ENCODE assay signal across 24 cellular contexts in the genomic region with DNA sequence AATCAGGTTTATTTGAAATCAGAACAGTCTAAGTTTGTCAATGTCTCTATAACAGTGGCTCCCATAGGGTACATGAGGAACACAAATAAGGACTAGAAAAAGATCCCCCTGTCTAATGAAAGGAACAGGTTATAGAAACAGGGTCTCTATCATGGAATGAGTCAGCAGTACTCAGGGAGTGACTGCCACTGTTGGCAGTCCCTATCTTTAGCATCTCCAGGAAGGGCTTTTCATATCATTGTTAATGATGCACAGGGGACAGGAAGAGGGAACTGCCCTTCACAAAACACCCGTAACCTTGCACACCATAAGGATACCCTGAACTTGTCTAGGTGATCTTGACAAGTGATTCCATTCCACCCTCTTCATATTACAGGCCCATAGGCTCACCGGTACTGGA. TPM values are rescaled to one million over a fixed set of nuclear protein-coding genes. Genes with fewer than 3 reads are reported as not detected.
DNase-seq lines count a peak whose midpoint lies in the region; ATAC-seq lines count a peak whose summit lies in the region.
"Had no signal": no experiment of that assay in that cellular context is flagged by ENCODE, and none has a peak within 500 bp of the region (broad histone marks: within the 10 kb centered on the region; RNA-seq: fewer than 3 reads in every experiment).

No MANE protein-coding gene starts in this region.

- POLR2A ChIA-PET in activated CD4-positive, alpha-beta T cell treated with anti-CD3 and anti-CD28 coated beads for 36 hours (lab: Charles Lee), result no interaction called here
- POLR2A ChIA-PET in CD8-positive, alpha-beta memory T cell (lab: Charles Lee), result no interaction called here

- no peak overlapping the region for H3K27ac Mint-ChIP-seq in activated CD4-positive, alpha-beta T cell treated with anti-CD3 and anti-CD28 coated beads for 36 hours
- peak overlapping the region; percentile 9 to 89 (median 72) for H3K27ac Mint-ChIP-seq in CD8-positive, alpha-beta memory T cell
- H3K27ac Mint-ChIP-seq in activated T-helper 1 cell treated with anti-CD3 and anti-CD28 coated beads, Interleukin-12 subunit alpha, Interleukin-12 subunit beta, Interleukin-2, Interleukin-4 antibody, amounts not matched to agents 30 ng/mL and 10 ng/mL and 1 ng/mL, durations not matched to agents 14 hours and 24 hours and 36 hours, result peak overlapping the region; percentile 85
- H3K27ac Mint-ChIP-seq: HFFc6 had no signal

- H3K27me3 Mint-ChIP-seq in activated CD4-positive, alpha-beta T cell treated with anti-CD3 and anti-CD28 coated beads for 36 hours, result no peaks in the 10 kb centered on the region
- H3K27me3 Mint-ChIP-seq in CD8-positive, alpha-beta memory T cell, result peaks cover 0 to 11% of the 10 kb centered on the region in 2 donors
- H3K27me3 Mint-ChIP-seq in activated T-helper 1 cell treated with anti-CD3 and anti-CD28 coated beads, Interleukin-12 subunit alpha, Interleukin-12 subunit beta, Interleukin-2, Interleukin-4 antibody, amounts not matched to agents 30 ng/mL and 10 ng/mL and 1 ng/mL, durations not matched to agents 14 hours and 24 hours and 36 hours (ENCODE audit: insufficient read depth), result no peaks in the 10 kb centered on the region

- ATAC-seq in activated CD4-positive, alpha-beta T cell treated with anti-CD3 and anti-CD28 coated beads for 36 hours, result peak; percentile 23
- no peak for ATAC-seq in HG03457 (IDR thresholded peaks at IDR 0.05; ENCODE audit: unreplicated experiment)
- ATAC-seq: A549, foreskin keratinocyte had no signal

- CTCF ChIA-PET in activated CD4-positive, alpha-beta T cell treated with anti-CD3 and anti-CD28 coated beads for 36 hours (lab: Charles Lee), result no interaction called here
- CTCF ChIA-PET in CD8-positive, alpha-beta memory T cell (lab: Charles Lee), result no interaction called here

- no peaks in the 10 kb centered on the region for H3K36me3 ChIP-seq in CD8-positive, alpha-beta memory T cell (ENCODE audit: insufficient read depth, low read length)
- no peaks in the 10 kb centered on the region for H3K36me3 ChIP-seq in mesodermal cell (ENCODE audit: control insufficient read depth, insufficient read depth, low read length)
- H3K36me3 ChIP-seq: spleen had no signal

- DNase-seq in activated CD4-positive, alpha-beta T cell treated with anti-CD3 and anti-CD28 coated beads for 36 hours, result no peak
- no peak for DNase-seq in activated CD4-positive, alpha-beta T cell treated with anti-CD3 and anti-CD28 coated beads, Interleukin-2, amount 50 U/mL, for 48 hours
- no peak for DNase-seq in CD8-positive, alpha-beta memory T cell
- DNase-seq in activated T-helper 1 cell treated with anti-CD3 and anti-CD28 coated beads, Interleukin-12 subunit alpha, Interleukin-12 subunit beta, Interleukin-2, Interleukin-4 antibody, amounts not matched to agents 30 ng/mL and 10 ng/mL and 1 ng/mL, durations not matched to agents 14 hours and 24 hours and 36 hours (ENCODE audit: low spot score), result no peak
- DNase-seq in NCI-H1694 (lab: John Stamatoyannopoulos, UW) (no peak), NCI-H2081 (lab: John Stamatoyannopoulos, UW) (no peak)
- DNase-seq: activated CD4-positive, alpha-beta T cell treated with anti-CD3 and anti-CD28 coated beads, Interleukin-2, amount 50 U/mL, for 4 hours; anterior cingulate cortex; erythroblast; foreskin keratinocyte; HFFc6; NCI-H1092 treated with DMSO at 0.1 percent for 48 hours; NCI-H2107; NCI-H510A treated with DMSO at 0.1 percent for 48 hours; occipital lobe; retina; spleen; stimulated activated CD4-positive, alpha-beta T cell treated with anti-CD3 and anti-CD28 coated beads, Interleukin-4, amount 100 ng/mL, for 24 hours had no signal

- H3K27ac ChIP-seq in CD8-positive, alpha-beta memory T cell (ENCODE audit: low read depth, low read length), result no peak overlapping the region
- H3K27ac ChIP-seq in mesodermal cell (ENCODE audit: low read depth, low read length, severe bottlenecking), result peak overlapping the region; percentile 41
- H3K27ac ChIP-seq: A549, foreskin keratinocyte, hepatocyte, RWPE1 had no signal

- peaks cover 40% of the 10 kb centered on the region for H3K4me1 ChIP-seq in CD8-positive, alpha-beta memory T cell (ENCODE audit: insufficient read depth, low read length)
- peaks cover 3% of the 10 kb centered on the region for H3K4me1 ChIP-seq in mesodermal cell (ENCODE audit: control insufficient read depth, insufficient read depth, low read length, poor library complexity, severe bottlenecking)
- H3K4me1 ChIP-seq: A549, foreskin keratinocyte had no signal

- intact Hi-C loops in activated CD4-positive, alpha-beta T cell treated with anti-CD3 and anti-CD28 coated beads for 36 hours (cut with DNase I, micrococcal nuclease), result no loop called here
- intact Hi-C loops in activated T-helper 1 cell treated with anti-CD3 and anti-CD28 coated beads, Interleukin-12 subunit alpha, Interleukin-12 subunit beta, Interleukin-2, Interleukin-4 antibody, amounts not matched to agents 30 ng/mL and 10 ng/mL and 1 ng/mL, durations not matched to agents 14 hours and 24 hours and 36 hours (cut with micrococcal nuclease), result loop anchor here (5.0 kb wide), 1 partner anchor 39 kb away; a partner anchor contains a TSS

- no peaks in the 10 kb centered on the region for H3K9me3 ChIP-seq in CD8-positive, alpha-beta memory T cell (ENCODE audit: low read length)
- no peaks in the 10 kb centered on the region for H3K9me3 ChIP-seq in mesodermal cell (ENCODE audit: control insufficient read depth, low read length)
- H3K9me3 ChIP-seq: A549, spleen had no signal

- H3K27me3 ChIP-seq in CD8-positive, alpha-beta memory T cell (ENCODE audit: insufficient read depth, low read length, poor library complexity, severe bottlenecking), result no peaks in the 10 kb centered on the region
- H3K27me3 ChIP-seq: foreskin keratinocyte, hepatocyte, spleen had no signal

- no peaks in the 10 kb centered on the region for H3K36me3 Mint-ChIP-seq in activated CD4-positive, alpha-beta T cell treated with anti-CD3 and anti-CD28 coated beads for 36 hours (ENCODE audit: low read depth)
- H3K36me3 Mint-ChIP-seq in CD8-positive, alpha-beta memory T cell, result peaks cover 0 to 2% (median 0%) of the 10 kb centered on the region in 3 donors
- H3K36me3 Mint-ChIP-seq in activated T-helper 1 cell treated with anti-CD3 and anti-CD28 coated beads, Interleukin-12 subunit alpha, Interleukin-12 subunit beta, Interleukin-2, Interleukin-4 antibody, amounts not matched to agents 30 ng/mL and 10 ng/mL and 1 ng/mL, durations not matched to agents 14 hours and 24 hours and 36 hours (ENCODE audit: low read depth), result peaks cover 12% of the 10 kb centered on the region

- H3K9me3 Mint-ChIP-seq in activated CD4-positive, alpha-beta T cell treated with anti-CD3 and anti-CD28 coated beads for 36 hours (ENCODE audit: low read depth), result no peaks in the 10 kb centered on the region
- no peaks in the 10 kb centered on the region for H3K9me3 Mint-ChIP-seq in CD8-positive, alpha-beta memory T cell
- no peaks in the 10 kb centered on the region for H3K9me3 Mint-ChIP-seq in activated T-helper 1 cell treated with anti-CD3 and anti-CD28 coated beads, Interleukin-12 subunit alpha, Interleukin-12 subunit beta, Interleukin-2, Interleukin-4 antibody, amounts not matched to agents 30 ng/mL and 10 ng/mL and 1 ng/mL, durations not matched to agents 14 hours and 24 hours and 36 hours
- H3K9me3 Mint-ChIP-seq: HFFc6 had no signal

- no CpG with 5 or more reads among the region's 2 CpGs for WGBS in mesodermal cell (ENCODE audit: insufficient coverage in 2 of 2), 2 experiments

- peaks cover 43% of the 10 kb centered on the region for H3K4me1 Mint-ChIP-seq in activated CD4-positive, alpha-beta T cell treated with anti-CD3 and anti-CD28 coated beads for 36 hours
- H3K4me1 Mint-ChIP-seq in CD8-positive, alpha-beta memory T cell, result peaks cover 43 to 58% (median 43%) of the 10 kb centered on the region in 3 donors
- H3K4me1 Mint-ChIP-seq in activated T-helper 1 cell treated with anti-CD3 and anti-CD28 coated beads, Interleukin-12 subunit alpha, Interleukin-12 subunit beta, Interleukin-2, Interleukin-4 antibody, amounts not matched to agents 30 ng/mL and 10 ng/mL and 1 ng/mL, durations not matched to agents 14 hours and 24 hours and 36 hours (ENCODE audit: low read depth), result peaks cover 36% of the 10 kb centered on the region

- H3K4me3 ChIP-seq in CD8-positive, alpha-beta memory T cell (ENCODE audit: low read length), result peak overlapping the region; percentile 42
- H3K4me3 ChIP-seq in mesodermal cell (ENCODE audit: extremely low read depth, insufficient read depth, low read length, poor library complexity, severe bottlenecking), result no peak overlapping the region
- H3K4me3 ChIP-seq: A549, hepatocyte, spleen had no signal

- H3K4me3 Mint-ChIP-seq in activated CD4-positive, alpha-beta T cell treated with anti-CD3 and anti-CD28 coated beads for 36 hours, result no peak overlapping the region
- H3K4me3 Mint-ChIP-seq in CD8-positive, alpha-beta memory T cell, result peak overlapping the region in 5 of 7 donors; percentile 15 to 69 (median 48)
- peak overlapping the region; percentile 69 for H3K4me3 Mint-ChIP-seq in activated T-helper 1 cell treated with anti-CD3 and anti-CD28 coated beads, Interleukin-12 subunit alpha, Interleukin-12 subunit beta, Interleukin-2, Interleukin-4 antibody, amounts not matched to agents 30 ng/mL and 10 ng/mL and 1 ng/mL, durations not matched to agents 14 hours and 24 hours and 36 hours
- H3K4me3 Mint-ChIP-seq: HFFc6 had no signal

RNA-seq across cellular contexts. Expression of a gene that starts 38.5 kb away (rescaled TPM):
- under 1 TPM; 0.16 to 0.25 TPM for total RNA-seq in activated CD4-positive, alpha-beta T cell treated with anti-CD3 and anti-CD28 coated beads for 36 hours
- under 1 TPM; 0.48 to 0.62 TPM for total RNA-seq in CD8-positive, alpha-beta memory T cell
- 0.10 TPM for polyA plus RNA-seq in CD8-positive, alpha-beta memory T cell
- total RNA-seq in activated T-helper 1 cell treated with anti-CD3 and anti-CD28 coated beads, Interleukin-12 subunit alpha, Interleukin-12 subunit beta, Interleukin-2, Interleukin-4 antibody, amounts not matched to agents 30 ng/mL and 10 ng/mL and 1 ng/mL, durations not matched to agents 14 hours and 24 hours and 36 hours, result 1.3 TPM in 2 replicates
- 2.6 TPM for polyA plus RNA-seq in mesodermal cell (2013, experiment 1 of 2)
- 2.2 TPM for polyA plus RNA-seq in mesodermal cell (2013, experiment 2 of 2)
- total RNA-seq: G401, HFFc6 had no signal

RNA-seq across cellular contexts. Expression of a gene that starts 38.7 kb away (rescaled TPM):
- 1 to 10 TPM; 1.2 TPM for total RNA-seq in activated CD4-positive, alpha-beta T cell treated with anti-CD3 and anti-CD28 coated beads for 36 hours
- total RNA-seq in CD8-positive, alpha-beta memory T cell, result 1 to 10 TPM; 1.6 to 1.8 TPM
- polyA plus RNA-seq in CD8-positive, alpha-beta memory T cell, result 1.9 TPM
- total RNA-seq in activated T-helper 1 cell treated with anti-CD3 and anti-CD28 coated beads, Interleukin-12 subunit alpha, Interleukin-12 subunit beta, Interleukin-2, Interleukin-4 antibody, amounts not matched to agents 30 ng/mL and 10 ng/mL and 1 ng/mL, durations not matched to agents 14 hours and 24 hours and 36 hours, result 0.73 and 0.98 TPM in 2 replicates
- 13.7 TPM for polyA plus RNA-seq in mesodermal cell (2013, experiment 1 of 2)
- polyA plus RNA-seq in mesodermal cell (2013, experiment 2 of 2), result 11.9 TPM

RNA-seq across cellular contexts. Expression of a gene that starts 39.3 kb away (rescaled TPM):
- total RNA-seq in activated CD4-positive, alpha-beta T cell treated with anti-CD3 and anti-CD28 coated beads for 36 hours, result 1 to 10 TPM; 3.7 to 4.3 TPM
- total RNA-seq in CD8-positive, alpha-beta memory T cell, result 1 to 10 TPM; 5.8 to 6.7 TPM
- polyA plus RNA-seq in CD8-positive, alpha-beta memory T cell, result 11.4 TPM
- total RNA-seq in activated T-helper 1 cell treated with anti-CD3 and anti-CD28 coated beads, Interleukin-12 subunit alpha, Interleukin-12 subunit beta, Interleukin-2, Interleukin-4 antibody, amounts not matched to agents 30 ng/mL and 10 ng/mL and 1 ng/mL, durations not matched to agents 14 hours and 24 hours and 36 hours, result 8.1 and 9.3 TPM in 2 replicates
- 5.8 TPM for polyA plus RNA-seq in mesodermal cell (2013, experiment 1 of 2)
- 7.0 TPM for polyA plus RNA-seq in mesodermal cell (2013, experiment 2 of 2)
